ENCODE assay signal across 1 cellular context in the genomic region with DNA sequence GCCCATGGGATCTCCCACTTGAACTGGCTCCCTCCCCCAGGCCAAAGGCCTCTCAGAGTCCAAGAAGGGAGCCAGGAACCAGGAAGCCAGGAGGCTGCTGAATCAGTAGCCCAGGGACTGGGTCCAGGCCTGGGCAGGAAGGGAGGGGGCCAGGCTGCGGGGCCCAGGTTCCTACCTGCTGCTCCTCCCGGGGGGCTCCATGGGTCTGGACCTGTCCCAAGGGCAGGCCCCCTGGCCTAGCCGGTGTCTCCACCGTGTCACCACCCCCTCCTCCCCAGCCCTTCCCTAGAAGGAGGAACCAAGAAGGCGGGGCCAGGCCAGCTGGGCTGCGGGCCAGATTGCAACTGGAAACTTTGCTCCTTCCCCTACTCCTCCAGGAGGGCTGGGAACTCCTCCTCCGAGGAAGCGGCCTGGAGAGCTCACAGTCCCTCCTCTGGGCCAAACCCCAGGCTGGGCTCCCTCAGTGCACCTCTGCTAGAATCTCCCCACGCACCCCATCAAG.
TF ChIP-seq lines count a peak whose summit lies in the region.

A gene (minus strand): TSS at position 264 of the 502 bp plus-strand sequence.

TF ChIP-seq in H1, 55 proteins besides CTCF, POLR2A, EP300 and RAD21 (continued from another document):
- TF ChIP-seq ASH2L (IDR thresholded peaks at IDR 0.05; ENCODE audit: low read length): no peak
- TF ChIP-seq RNF2 (IDR thresholded peaks at IDR 0.05; ENCODE audit: borderline replicate concordance, low read depth, low read length, missing control alignments, poor library complexity, severe bottlenecking): no peak
- no peak for TF ChIP-seq SP2 (IDR thresholded peaks at IDR 0.05; ENCODE audit: low read length)
- TF ChIP-seq HDAC2 (IDR thresholded peaks at IDR 0.05; ENCODE audit: borderline replicate concordance in 1 of 2, low read depth in 2 of 2, low read length in 2 of 2): no peak
- TF ChIP-seq MAFK (IDR thresholded peaks at IDR 0.05; ENCODE audit: low read depth, low read length): no peak
- no peak for TF ChIP-seq BACH1 (IDR thresholded peaks at IDR 0.05; ENCODE audit: low read length)
- no peak for TF ChIP-seq SAP30 (IDR thresholded peaks at IDR 0.05; ENCODE audit: insufficient read depth, insufficient replicate concordance, low read length)
